32 cellular contexts compared by ENCODE assay signal in genomic region chr13:96444676-96445075, GRCh38.
"Had no signal": no experiment of that assay in that cellular context is flagged by ENCODE, and none has a peak within 500 bp of the region (broad histone marks: within the 10 kb centered on the region; RNA-seq: fewer than 3 reads in every experiment).

No MANE protein-coding gene starts in this region.

- H3K9me3 ChIP-seq: adrenal gland, ascending aorta, body of pancreas, breast epithelium had no signal

- H3K4me3 ChIP-seq: adrenal gland, ascending aorta, body of pancreas, breast epithelium, cardiac muscle cell had no signal

- H3K27me3 ChIP-seq: adrenal gland, ascending aorta, body of pancreas, brain microvascular endothelial cell, breast epithelium, cardiac muscle cell had no signal

- ATAC-seq: activated naive CD4-positive, alpha-beta T cell treated with anti-CD3 and anti-CD28 coated beads, Interleukin-2, amount 50 U/mL, for 72 hours; activated naive CD8-positive, alpha-beta T cell treated with anti-CD3 and anti-CD28 coated beads, Interleukin-2, amount 50 U/mL, for 24 hours; activated T-cell treated with anti-CD3 and anti-CD28 coated beads, Interleukin-2, amount 50 U/mL, for 4 hours; activated T-cell treated with anti-CD3 and anti-CD28 coated beads, Interleukin-2, amount 50 U/mL, for 72 hours; activated T-helper 17 cell treated with anti-CD3 and anti-CD28 coated beads, Interleukin-2, amount 50 U/mL, for 72 hours; body of pancreas had no signal

- DNase-seq: activated effector memory CD4-positive, alpha-beta T cell treated with anti-CD3 and anti-CD28 coated beads, Interleukin-2, amount 50 U/mL, for 16 hours; activated effector memory CD4-positive, alpha-beta T cell treated with Interleukin-2 at 50 U/mL for 16 hours; activated gamma-delta T cell; activated gamma-delta T cell treated with Interleukin-2 at 50 U/mL for 16 hours; activated naive CD4-positive, alpha-beta T cell; activated naive CD4-positive, alpha-beta T cell treated with anti-CD3 and anti-CD28 coated beads for 36 hours; activated naive CD4-positive, alpha-beta T cell treated with anti-CD3 and anti-CD28 coated beads, Interleukin-2, amount 10 ng/mL, durations not matched to agents 7 days and 5 days; activated naive CD4-positive, alpha-beta T cell treated with anti-CD3 and anti-CD28 coated beads, Interleukin-2, amount 50 U/mL, for 16 hours; activated naive CD4-positive, alpha-beta T cell treated with Interleukin-2 at 50 U/mL for 16 hours; activated naive CD8-positive, alpha-beta T cell treated with anti-CD3 and anti-CD28 coated beads for 36 hours; activated naive CD8-positive, alpha-beta T cell treated with anti-CD3 and anti-CD28 coated beads, Interleukin-2, amount 10 ng/mL, durations not matched to agents 7 days and 5 days; activated naive CD8-positive, alpha-beta T cell treated with anti-CD3 and anti-CD28 coated beads, Interleukin-2, amount 50 U/mL, for 24 hours; activated T-cell treated with anti-CD3 and anti-CD28 coated beads, Interleukin-2, amount 50 U/mL, for 1 hour; activated T-cell treated with anti-CD3 and anti-CD28 coated beads, Interleukin-2, amount 50 U/mL, for 24 hours; activated T-cell treated with anti-CD3 and anti-CD28 coated beads, Interleukin-2, amount 50 U/mL, for 4 hours; activated T-cell treated with anti-CD3 and anti-CD28 coated beads, Interleukin-2, amount 50 U/mL, for 48 hours; activated T-cell treated with anti-CD3 and anti-CD28 coated beads, Interleukin-2, amount 50 U/mL, for 72 hours; adrenal gland; amniotic stem cell; amygdala; anterior cingulate cortex; aorta; body of pancreas; brain microvascular endothelial cell; caudate nucleus; central memory CD4-positive, alpha-beta T cell; cerebellar nuclear complex had no signal

- H3K4me1 ChIP-seq: adrenal gland, ascending aorta, body of pancreas, breast epithelium had no signal

- H3K27ac ChIP-seq: adrenal gland, ascending aorta, body of pancreas, brain microvascular endothelial cell, breast epithelium, cardiac muscle cell had no signal

- H3K36me3 ChIP-seq: adrenal gland, ascending aorta, brain microvascular endothelial cell, breast epithelium, cardiac muscle cell had no signal
